Comparison of ENCODE assay signal across 13 cellular contexts in the genomic region with DNA sequence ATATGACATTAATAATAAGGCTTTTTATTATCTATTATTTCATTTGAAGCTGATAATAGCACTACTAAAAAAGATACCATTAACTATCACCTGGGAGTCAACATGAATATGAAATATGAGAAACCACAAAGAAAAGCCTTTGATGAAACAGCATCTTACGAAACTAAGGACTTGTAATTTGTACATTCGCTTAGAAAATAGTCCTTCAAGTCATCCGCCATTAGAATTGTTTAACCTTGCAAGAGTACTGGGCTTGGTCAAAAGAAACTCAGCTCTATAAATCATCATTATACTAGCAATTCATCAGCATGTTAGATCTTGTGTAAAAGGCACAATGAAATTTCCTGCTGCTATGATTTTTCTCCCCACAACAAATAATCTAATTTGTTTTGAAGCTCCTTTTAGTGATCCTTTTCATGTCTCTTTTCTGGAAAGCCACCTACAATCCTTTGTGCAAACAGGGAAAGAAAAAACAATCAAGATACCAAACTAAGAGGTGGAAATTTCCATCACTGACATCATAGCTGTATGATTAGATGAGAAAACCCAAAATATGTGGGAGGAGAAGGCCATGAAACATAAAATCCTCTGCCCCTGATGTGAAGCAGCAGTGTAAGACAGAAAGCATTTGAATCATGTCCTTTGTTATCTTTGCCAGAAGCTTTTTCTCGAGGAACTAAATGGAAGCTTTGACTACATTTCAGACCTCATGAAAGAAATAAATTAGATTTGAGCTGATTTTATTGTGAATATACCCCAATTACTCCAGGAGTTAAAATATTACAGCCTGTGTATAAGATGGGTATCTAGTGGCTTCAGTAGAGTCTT. TPM values are rescaled to one million over a fixed set of nuclear protein-coding genes. Genes with fewer than 3 reads are reported as not detected.
DNase-seq lines count a peak whose midpoint lies in the region; ATAC-seq and TF ChIP-seq lines count a peak whose summit lies in the region.
"Had no signal": no experiment of that assay in that cellular context is flagged by ENCODE, and none has a peak within 500 bp of the region (broad histone marks: within the 10 kb centered on the region; RNA-seq: fewer than 3 reads in every experiment).

No MANE protein-coding gene starts in this region.

- H3K9me3 ChIP-seq in fibroblast of lung (ENCODE audit: control insufficient read depth, insufficient read depth, low read depth, low read length), result no peaks in the 10 kb centered on the region
- H3K9me3 ChIP-seq in osteoblast (ENCODE audit: low read depth, low read length), result no peaks in the 10 kb centered on the region
- H3K9me3 ChIP-seq in T-helper 17 cell (ENCODE audit: control insufficient read depth, low read length, poor library complexity, severe bottlenecking), result no peaks in the 10 kb centered on the region

- no peak overlapping the region for H3K27ac Mint-ChIP-seq in T-helper 17 cell

- H3K27ac ChIP-seq in fibroblast of lung (ENCODE audit: insufficient read depth, low read length) (no peak overlapping the region), osteoblast (ENCODE audit: low read depth, low read length) (peak overlapping the region; percentile 15)
- H3K27ac ChIP-seq: PC-9 had no signal

- H3K9me3 Mint-ChIP-seq in activated T-cell treated with anti-CD3 and anti-CD28 coated beads, Interleukin-2, amount 50 U/mL, for 4 hours, result no peaks in the 10 kb centered on the region

- ATAC-seq in activated T-cell treated with anti-CD3 and anti-CD28 coated beads, Interleukin-2, amount 50 U/mL, for 4 hours, result no peak
- no peak for ATAC-seq in T-helper 17 cell

- H3K27me3 Mint-ChIP-seq in activated T-cell treated with anti-CD3 and anti-CD28 coated beads, Interleukin-2, amount 50 U/mL, for 4 hours (ENCODE audit: low read depth), result no peaks in the 10 kb centered on the region
- no peaks in the 10 kb centered on the region for H3K27me3 Mint-ChIP-seq in T-helper 17 cell

- no peak overlapping the region for H3K4me3 ChIP-seq in fibroblast of lung (replicated peaks in 1 of 4; ENCODE audit: control extremely low read depth in 1 of 4, insufficient read depth in 1 of 4, low read depth in 3 of 4, low read length in 4 of 4)
- H3K4me3 ChIP-seq in osteoblast (ENCODE audit: insufficient read depth, low read length), result no peak overlapping the region
- H3K4me3 ChIP-seq: PC-9 had no signal

- H3K36me3 ChIP-seq in fibroblast of lung (ENCODE audit: control insufficient read depth, insufficient read depth, low read length) (no peaks in the 10 kb centered on the region), osteoblast (ENCODE audit: insufficient read depth, low read length) (no peaks in the 10 kb centered on the region)

- H4K20me1 ChIP-seq in fibroblast of lung (ENCODE audit: control insufficient read depth, extremely low read depth, insufficient read depth, low read length) (no peaks in the 10 kb centered on the region), osteoblast (ENCODE audit: insufficient read depth, low read length) (no peaks in the 10 kb centered on the region)

- H3K4me1 ChIP-seq in fibroblast of lung (ENCODE audit: control insufficient read depth, extremely low read depth, insufficient read depth, low read length), result no peaks in the 10 kb centered on the region
- H3K4me1 ChIP-seq in osteoblast (ENCODE audit: insufficient read depth, low read length), result peaks cover 8% of the 10 kb centered on the region

- no peaks in the 10 kb centered on the region for H3K36me3 Mint-ChIP-seq in activated T-cell treated with anti-CD3 and anti-CD28 coated beads, Interleukin-2, amount 50 U/mL, for 4 hours (ENCODE audit: insufficient read depth)
- no peaks in the 10 kb centered on the region for H3K36me3 Mint-ChIP-seq in T-helper 17 cell (ENCODE audit: low read depth)

- no peaks in the 10 kb centered on the region for H3K4me1 Mint-ChIP-seq in activated T-cell treated with anti-CD3 and anti-CD28 coated beads, Interleukin-2, amount 50 U/mL, for 4 hours (ENCODE audit: low read depth)
- H3K4me1 Mint-ChIP-seq in T-helper 17 cell, result no peaks in the 10 kb centered on the region

- no peak overlapping the region for H2AFZ ChIP-seq in fibroblast of lung (ENCODE audit: low read length)
- no peak overlapping the region for H2AFZ ChIP-seq in osteoblast (ENCODE audit: low read length)
- H2AFZ ChIP-seq: PC-9 had no signal

- H3K79me2 ChIP-seq in fibroblast of lung (ENCODE audit: control insufficient read depth, insufficient read depth, low read length) (peaks cover 9% of the 10 kb centered on the region), osteoblast (ENCODE audit: insufficient read depth, low read length) (no peaks in the 10 kb centered on the region)

- H3K4me3 Mint-ChIP-seq in activated T-cell treated with anti-CD3 and anti-CD28 coated beads, Interleukin-2, amount 50 U/mL, for 4 hours, result no peak overlapping the region
- H3K4me3 Mint-ChIP-seq in T-helper 17 cell, result no peak overlapping the region

- TF ChIP-seq CTCF in fibroblast of lung (conservative IDR thresholded peaks at IDR 0.05 in 1 of 2, IDR thresholded peaks at IDR 0.05 in 1 of 2; ENCODE audit: low read depth in 1 of 2, low read length in 2 of 2), result no peak
- TF ChIP-seq CTCF in osteoblast (IDR thresholded peaks at IDR 0.05; ENCODE audit: extremely low read depth, low read depth, low read length), result no peak

- no peaks in the 10 kb centered on the region for H3K27me3 ChIP-seq in fibroblast of lung (ENCODE audit: control insufficient read depth, insufficient read depth, low read length)
- no peaks in the 10 kb centered on the region for H3K27me3 ChIP-seq in osteoblast (ENCODE audit: insufficient read depth, low read length)

- peak; percentile 54 for DNase-seq in COLO829 (ENCODE audit: low spot score)
- peak; percentile 73 for DNase-seq in OCI-M1 (lab: John Stamatoyannopoulos, UW)
- DNase-seq in fibroblast of lung (ENCODE audit: low read depth in 2 of 2), result peak; percentile 37 to 90
- DNase-seq in osteoblast (ENCODE audit: insufficient read length, low spot score, missing footprints), result peak; percentile 6
- no peak for DNase-seq in activated T-cell treated with anti-CD3 and anti-CD28 coated beads, Interleukin-2, amount 50 U/mL, for 4 hours
- DNase-seq in T-helper 17 cell, result no peak
- no peak for DNase-seq in NCI-H1048 (lab: John Stamatoyannopoulos, UW)
- no peak for DNase-seq in stimulated activated CD4-positive, alpha-beta T cell treated with anti-CD3 and anti-CD28 coated beads, Interleukin-1b, Interleukin-23, amount 100 ng/mL, for 48 hours
- DNase-seq: activated CD8-positive, alpha-beta memory T cell treated with anti-CD3 and anti-CD28 coated beads for 24 hours; activated naive CD4-positive, alpha-beta T cell treated with anti-CD3 and anti-CD28 coated beads, Interleukin-2, amount 50 U/mL, for 16 hours; Calu3; PC-9; T-helper 9 cell had no signal

- H3K9ac ChIP-seq in fibroblast of lung (ENCODE audit: insufficient read depth, low read length), result no peak overlapping the region

- H3K4me2 ChIP-seq in fibroblast of lung (ENCODE audit: extremely low read depth, insufficient read depth, low read length) (peak overlapping the region; percentile 39), osteoblast (ENCODE audit: insufficient read depth, low read length) (no peak overlapping the region)
- H3K4me2 ChIP-seq: PC-9 had no signal

RNA-seq across cellular contexts. Expression of gene SCN9A, which starts 31.2 kb away (rescaled TPM):
- 58.6 and 105 TPM in 2 replicates for total RNA-seq in fibroblast of lung
- 31.2 and 64.2 TPM in 2 replicates for polyA plus RNA-seq in fibroblast of lung
- polyA plus RNA-seq in fibroblast of lung (2012), result 15.7 and 34.1 TPM in 2 replicates
- polyA minus RNA-seq in fibroblast of lung (ENCODE audit: low replicate concordance), result 98.1 and 102 TPM in 2 replicates
- total RNA-seq in osteoblast, result 1.8 and 2.1 TPM in 2 replicates
- total RNA-seq in activated T-cell treated with anti-CD3 and anti-CD28 coated beads, Interleukin-2, amount 50 U/mL, for 4 hours, result under 1 TPM in 1 of 3 donors, not detected in 2; 0.13 TPM
- total RNA-seq in T-helper 17 cell, result under 1 TPM in 1 of 2 donors, not detected in 1; 0.21 TPM

Comparison
In these comparisons a context has a peak if more than half of its experiments do, and no peak if none do; other contexts are left out.
1. DNase-seq: peak in COLO829 (single experiment), OCI-M1 (single experiment), fibroblast of lung (2 of 2) and osteoblast (single experiment); none in activated T-cell treated with anti-CD3 and anti-CD28 coated beads, Interleukin-2, amount 50 U/mL, for 4 hours (single experiment), T-helper 17 cell (0 of 3), NCI-H1048 (single experiment) and stimulated activated CD4-positive, alpha-beta T cell treated with anti-CD3 and anti-CD28 coated beads, Interleukin-1b, Interleukin-23, amount 100 ng/mL, for 48 hours (single experiment).
2. RNA of gene SCN9A, which starts 31.2 kb away (total RNA-seq): 58.6 to 105 TPM in fibroblast of lung; 1.8 to 2.1 TPM in osteoblast, 0.21 TPM in T-helper 17 cell and 0.13 TPM in activated T-cell treated with anti-CD3 and anti-CD28 coated beads, Interleukin-2, amount 50 U/mL, for 4 hours; every median in the first group is over 10 times any median in the second.